ENCODE assay signal across 16 cellular contexts in the genomic region with DNA sequence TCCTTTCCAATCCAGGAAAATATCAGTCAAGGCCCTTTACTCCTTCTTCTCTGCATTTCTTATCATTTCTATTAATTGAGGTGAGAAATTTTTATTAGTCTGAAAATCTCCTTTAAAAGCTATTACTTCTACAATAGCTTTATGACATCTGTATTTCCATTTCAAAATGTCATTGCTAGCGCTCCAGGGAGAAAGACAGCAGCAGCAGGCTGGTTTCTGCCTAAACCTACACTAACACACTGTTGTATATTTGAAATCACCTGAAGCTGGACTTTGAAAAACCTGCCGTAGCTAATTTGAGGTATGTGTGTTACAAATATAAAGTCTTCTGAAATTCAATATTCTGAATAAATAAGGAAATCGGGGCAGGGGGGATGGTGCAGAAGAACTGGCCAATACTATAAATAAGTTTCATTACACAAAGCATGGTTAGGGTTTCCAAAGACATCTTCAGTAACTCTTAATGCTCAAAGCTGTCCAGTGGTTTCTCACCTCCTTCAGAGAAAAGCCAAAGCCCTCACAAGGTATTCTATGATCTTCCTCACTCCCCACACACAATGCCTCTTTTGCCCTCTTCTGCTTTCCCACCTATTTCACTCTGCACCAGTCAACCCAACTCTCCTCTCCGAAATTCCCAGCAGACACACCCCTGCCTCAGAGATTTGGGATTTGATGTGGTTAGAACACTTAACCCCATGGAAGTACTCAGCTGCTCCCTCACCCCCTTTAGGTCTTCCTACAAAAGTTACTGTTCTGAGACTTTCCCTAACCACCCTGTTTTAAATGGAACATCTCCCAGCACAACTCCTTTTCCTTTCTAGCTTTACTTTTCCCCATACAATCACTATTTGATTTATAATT.
"Had no signal": no experiment of that assay in that cellular context is flagged by ENCODE, and none has a peak within 500 bp of the region (broad histone marks: within the 10 kb centered on the region; RNA-seq: fewer than 3 reads in every experiment).

No MANE protein-coding gene starts in this region.

- H3K36me3 ChIP-seq: upper lobe of right lung had no signal

- H3K9me3 Mint-ChIP-seq: activated naive CD4-positive, alpha-beta T cell treated with anti-CD3 and anti-CD28 coated beads, Interleukin-2, amount 10 ng/mL, durations not matched to agents 7 days and 5 days; activated T-helper 2 cell treated with anti-CD3 and anti-CD28 coated beads, Interferon-gamma antibody, Interleukin-2, Interleukin-4, amounts not matched to agents 10 μg/mL and 5 μg/mL and 100 μg/mL, durations not matched to agents 14 hours and 24 hours and 36 hours; stimulated activated naive CD8-positive, alpha-beta T cell treated with anti-CD3 and anti-CD28 coated beads, Interleukin-15, amount 100 ng/mL, for 72 hours had no signal

- H3K9me3 ChIP-seq: body of pancreas, testis, upper lobe of right lung had no signal

- H3K27ac Mint-ChIP-seq: activated CD4-positive, alpha-beta T cell treated with anti-CD3 and anti-CD28 coated beads for 36 hours; activated CD8-positive, alpha-beta T cell treated with anti-CD3 and anti-CD28 coated beads for 36 hours; activated naive CD4-positive, alpha-beta T cell treated with anti-CD3 and anti-CD28 coated beads, Interleukin-2, amount 10 ng/mL, durations not matched to agents 7 days and 5 days; activated T-helper 2 cell treated with anti-CD3 and anti-CD28 coated beads, Interferon-gamma antibody, Interleukin-2, Interleukin-4, amounts not matched to agents 10 μg/mL and 5 μg/mL and 100 μg/mL, durations not matched to agents 14 hours and 24 hours and 36 hours; endodermal cell; stimulated activated naive CD8-positive, alpha-beta T cell treated with anti-CD3 and anti-CD28 coated beads, Interleukin-15, amount 100 ng/mL, for 72 hours had no signal

- DNase-seq: activated CD4-positive, alpha-beta T cell treated with anti-CD3 and anti-CD28 coated beads for 36 hours; activated CD8-positive, alpha-beta T cell treated with anti-CD3 and anti-CD28 coated beads for 36 hours; activated naive CD4-positive, alpha-beta T cell treated with anti-CD3 and anti-CD28 coated beads, Interleukin-2, amount 10 ng/mL, durations not matched to agents 7 days and 5 days; body of pancreas; central memory CD4-positive, alpha-beta T cell; endodermal cell; left colon; naive thymus-derived CD8-positive, alpha-beta T cell; stimulated activated CD4-positive, alpha-beta T cell treated with anti-CD3 and anti-CD28 coated beads, Interleukin-15, amount 100 ng/mL, for 24 hours; stimulated activated CD4-positive, alpha-beta T cell treated with anti-CD3 and anti-CD28 coated beads, Interleukin-4, amount 100 ng/mL, for 24 hours; stimulated activated naive CD8-positive, alpha-beta T cell treated with anti-CD3 and anti-CD28 coated beads, Interleukin-15, amount 100 ng/mL, for 72 hours; T-helper 9 cell; testis; upper lobe of right lung had no signal

- ATAC-seq: activated CD4-positive, alpha-beta T cell treated with anti-CD3 and anti-CD28 coated beads for 36 hours; activated CD8-positive, alpha-beta T cell treated with anti-CD3 and anti-CD28 coated beads for 36 hours; body of pancreas; left colon; naive thymus-derived CD8-positive, alpha-beta T cell; stimulated activated naive CD8-positive, alpha-beta T cell treated with anti-CD3 and anti-CD28 coated beads, Interleukin-15, amount 100 ng/mL, for 72 hours; upper lobe of right lung had no signal

- H3K4me1 Mint-ChIP-seq: activated naive CD4-positive, alpha-beta T cell treated with anti-CD3 and anti-CD28 coated beads, Interleukin-2, amount 10 ng/mL, durations not matched to agents 7 days and 5 days had no signal

- H3K4me3 ChIP-seq: body of pancreas, lung, testis, upper lobe of right lung had no signal

- H3K27me3 ChIP-seq: body of pancreas, testis, upper lobe of right lung had no signal

- H3K36me3 Mint-ChIP-seq: activated naive CD4-positive, alpha-beta T cell treated with anti-CD3 and anti-CD28 coated beads, Interleukin-2, amount 10 ng/mL, durations not matched to agents 7 days and 5 days had no signal

- H3K4me1 ChIP-seq: testis, upper lobe of right lung had no signal

- H3K27ac ChIP-seq: body of pancreas, testis, upper lobe of right lung had no signal

- H3K4me3 Mint-ChIP-seq: activated CD4-positive, alpha-beta T cell treated with anti-CD3 and anti-CD28 coated beads for 36 hours; activated CD8-positive, alpha-beta T cell treated with anti-CD3 and anti-CD28 coated beads for 36 hours; activated naive CD4-positive, alpha-beta T cell treated with anti-CD3 and anti-CD28 coated beads, Interleukin-2, amount 10 ng/mL, durations not matched to agents 7 days and 5 days; endodermal cell; naive thymus-derived CD8-positive, alpha-beta T cell; stimulated activated naive CD8-positive, alpha-beta T cell treated with anti-CD3 and anti-CD28 coated beads, Interleukin-15, amount 100 ng/mL, for 72 hours had no signal
